8 cellular contexts compared by ENCODE assay signal in genomic region chrX:103919336-103919682, GRCh38.
DNase-seq lines count a peak whose midpoint lies in the region; TF ChIP-seq lines count a peak whose summit lies in the region.

No MANE protein-coding gene starts in this region.

- peak overlapping the region; percentile 90 for H3K27ac Mint-ChIP-seq in T-helper 2 cell treated with Interferon-gamma antibody and Interleukin-4, amounts not matched to agents 5 μg/mL and 100 μg/mL, for 36 hours

- H3K4me3 ChIP-seq in MM.1S (ENCODE audit: low read length) (peak overlapping the region; percentile 66), epithelial cell of esophagus (ENCODE audit: low read length) (peak overlapping the region; percentile 48), mucosa of rectum (ENCODE audit: low read length in 2 of 2) (peak overlapping the region; percentile 61 to 73)

- H3K27me3 ChIP-seq in MM.1S (replicated peaks; ENCODE audit: insufficient read depth, low read length): no peaks in the 10 kb centered on the region
- peaks cover 0 to 2% of the 10 kb centered on the region in 2 donors for H3K27me3 ChIP-seq in mucosa of rectum (ENCODE audit: control insufficient read depth in 2 of 2, insufficient read depth in 2 of 2, low read length in 2 of 2)

- no peaks in the 10 kb centered on the region for H3K9me2 ChIP-seq in MM.1S (replicated peaks; ENCODE audit: insufficient read depth, low read length)

- peaks cover 28% of the 10 kb centered on the region for H3K79me2 ChIP-seq in MM.1S (ENCODE audit: low read length)

- H3K9ac ChIP-seq in MM.1S (ENCODE audit: low read length) (peak overlapping the region; percentile 76), mucosa of rectum (ENCODE audit: low read depth in 1 of 2, low read length in 2 of 2) (peak overlapping the region in 1 of 2 donors; percentile 63)

- TF ChIP-seq CTCF in MM.1S (IDR thresholded peaks at IDR 0.05; ENCODE audit: low read length) (peak; percentile 36), epithelial cell of esophagus (IDR thresholded peaks at IDR 0.05; ENCODE audit: insufficient read depth, low read depth, low read length, missing control alignments) (peak; percentile 44)

- H2AFZ ChIP-seq in MM.1S (ENCODE audit: low read length): peak overlapping the region; percentile 59

- no peaks in the 10 kb centered on the region for H3K36me3 Mint-ChIP-seq in T-helper 2 cell treated with Interferon-gamma antibody and Interleukin-4, amounts not matched to agents 5 μg/mL and 100 μg/mL, for 36 hours (ENCODE audit: low read depth)

- peak overlapping the region; percentile 81; the same call in 1 of the 2 replicates for H3K27ac ChIP-seq in MM.1S (ENCODE audit: low read length)
- H3K27ac ChIP-seq in mucosa of rectum (ENCODE audit: low read depth in 2 of 2, low read length in 2 of 2): peak overlapping the region; percentile 45 to 52

- no peaks in the 10 kb centered on the region for H3K9me3 Mint-ChIP-seq in T-helper 2 cell treated with Interferon-gamma antibody and Interleukin-4, amounts not matched to agents 5 μg/mL and 100 μg/mL, for 36 hours

- H3K4me2 ChIP-seq in MM.1S (ENCODE audit: low read depth, low read length): peak overlapping the region; percentile 46

- H3K4me1 ChIP-seq in MM.1S (ENCODE audit: low read length): peaks cover 20% of the 10 kb centered on the region; the same call in 1 of the 2 replicates
- H3K4me1 ChIP-seq in mucosa of rectum (ENCODE audit: control insufficient read depth in 2 of 2, insufficient read depth in 2 of 2, low read length in 2 of 2): peaks cover 0 to 4% of the 10 kb centered on the region in 2 donors

- H3K9me3 ChIP-seq in MM.1S (replicated peaks; ENCODE audit: insufficient read depth, low read length) (no peaks in the 10 kb centered on the region), mucosa of rectum (ENCODE audit: control insufficient read depth in 2 of 2, low read length in 2 of 2) (no peaks in the 10 kb centered on the region)

- H3K36me3 ChIP-seq in MM.1S (replicated peaks; ENCODE audit: insufficient read depth, low read length): no peaks in the 10 kb centered on the region
- no peaks in the 10 kb centered on the region for H3K36me3 ChIP-seq in mucosa of rectum (ENCODE audit: control insufficient read depth in 2 of 2, insufficient read depth in 2 of 2, low read length in 2 of 2)

- H3F3A ChIP-seq in MM.1S (ENCODE audit: insufficient read depth, low read length): peaks cover 20% of the 10 kb centered on the region

- peak overlapping the region; percentile 87 for H3K4me3 Mint-ChIP-seq in T-helper 2 cell treated with Interferon-gamma antibody and Interleukin-4, amounts not matched to agents 5 μg/mL and 100 μg/mL, for 36 hours

- no peaks in the 10 kb centered on the region for H4K20me1 ChIP-seq in MM.1S (ENCODE audit: insufficient read depth, low read length)

- H3K27me3 Mint-ChIP-seq in T-helper 2 cell treated with Interferon-gamma antibody and Interleukin-4, amounts not matched to agents 5 μg/mL and 100 μg/mL, for 36 hours (ENCODE audit: low read depth): no peaks in the 10 kb centered on the region

- peak; percentile 6 for DNase-seq in activated T-cell treated with anti-CD3 and anti-CD28 coated beads for 24 hours (ENCODE audit: low read depth)
- no peak for DNase-seq in activated T-cell treated with anti-CD3 and anti-CD28 coated beads, Interleukin-2, amount 50 U/mL, for 1 hour
- peak; percentile 27 for DNase-seq in HCEC 1CT
- peak; percentile 68 for DNase-seq in MM.1S
- peak; percentile 14 for DNase-seq in T-helper 2 cell treated with Interferon-gamma antibody and Interleukin-4, amounts not matched to agents 5 μg/mL and 100 μg/mL, for 36 hours (ENCODE audit: low spot score)
- DNase-seq in epithelial cell of esophagus (ENCODE audit: low read depth): peak; percentile 23
- DNase-seq in cerebellar nuclear complex (lab: John Stamatoyannopoulos, UW): no peak

- H3K4me1 Mint-ChIP-seq in T-helper 2 cell treated with Interferon-gamma antibody and Interleukin-4, amounts not matched to agents 5 μg/mL and 100 μg/mL, for 36 hours (ENCODE audit: low read depth): peaks cover 13% of the 10 kb centered on the region

Comparison
In these comparisons a context has a peak if more than half of its experiments do, and no peak if none do; other contexts are left out.
1. DNase-seq: peak in activated T-cell treated with anti-CD3 and anti-CD28 coated beads for 24 hours (single experiment), HCEC 1CT (single experiment), MM.1S (single experiment), T-helper 2 cell treated with Interferon-gamma antibody and Interleukin-4, amounts not matched to agents 5 μg/mL and 100 μg/mL, for 36 hours (single experiment) and epithelial cell of esophagus (single experiment); none in activated T-cell treated with anti-CD3 and anti-CD28 coated beads, Interleukin-2, amount 50 U/mL, for 1 hour (single experiment) and cerebellar nuclear complex (0 of 2).
2. Peak in every context shown above with its lines, with median percentiles within 50 percentile points of each other: H3K4me3 ChIP-seq.